Comparison of ENCODE assay signal across 23 cellular contexts in the genomic region with DNA sequence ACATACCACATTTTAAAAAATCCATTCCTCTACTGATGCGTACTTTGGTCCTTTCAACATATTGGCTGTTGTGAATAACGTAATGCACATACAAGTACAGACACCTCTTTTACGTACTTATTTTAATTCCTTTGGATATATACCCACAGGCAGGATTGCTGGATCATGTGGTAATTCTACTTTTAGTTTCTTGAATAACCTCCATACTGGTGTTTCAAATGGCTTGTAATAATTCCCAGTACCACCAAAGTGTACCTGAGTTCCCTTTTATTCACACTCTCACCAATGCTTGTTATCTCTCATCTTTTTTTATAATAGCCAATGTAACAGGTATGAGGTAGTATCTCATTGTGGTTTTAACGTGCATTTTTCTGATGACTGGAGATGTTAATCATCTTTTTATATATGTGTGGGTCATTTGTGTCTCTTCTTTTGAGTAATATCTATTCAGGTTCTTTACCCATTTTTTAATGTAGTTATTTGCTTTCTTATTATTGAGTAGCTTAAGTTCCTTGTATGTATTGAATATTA.
"Had no signal": no experiment of that assay in that cellular context is flagged by ENCODE, and none has a peak within 500 bp of the region (broad histone marks: within the 10 kb centered on the region; RNA-seq: fewer than 3 reads in every experiment).

No MANE protein-coding gene starts in this region.

- H3K27me3 ChIP-seq: SJSA1 had no signal

- DNase-seq: IMR-90, Karpas-422, KG1, MM.1S, NCI-H1092 treated with DMSO at 0.1 percent for 48 hours, NCI-H1436, NCI-H187, NCI-H2029, NCI-H2081 treated with DMSO at 0.1 percent for 48 hours, NCI-H2171, NCI-H226, NCI-H446, NCI-H510A, NCI-H524 treated with DMSO at 0.1 percent for 48 hours, NCI-H69, NCI-H774, Right ventricle myocardium superior, RPMI8226, SIG-M5 had no signal

- H3K9me3 ChIP-seq: SJSA1 had no signal

- FAIRE-seq: HepG2, RCC 7860 had no signal

- H3K4me3 ChIP-seq: SJSA1, SK-N-MC had no signal

- H3K27ac ChIP-seq: SJSA1, SK-N-MC had no signal

- H3K36me3 ChIP-seq: SJSA1 had no signal

- ATAC-seq: HepG2 had no signal

- H3K4me1 ChIP-seq: SJSA1 had no signal
